22 cellular contexts compared by ENCODE assay signal in genomic region chr9:79944991-79945390, GRCh38.
DNase-seq lines count a peak whose midpoint lies in the region; ATAC-seq and TF ChIP-seq lines count a peak whose summit lies in the region.
"Had no signal": no experiment of that assay in that cellular context is flagged by ENCODE, and none has a peak within 500 bp of the region (broad histone marks: within the 10 kb centered on the region; RNA-seq: fewer than 3 reads in every experiment).

No MANE protein-coding gene starts in this region.

- peaks cover 0 to 2% (median 2%) of the 10 kb centered on the region in 3 donors for H3K27me3 Mint-ChIP-seq in immature natural killer cell (ENCODE audit: low read depth in 3 of 3)
- no peaks in the 10 kb centered on the region for H3K27me3 Mint-ChIP-seq in stimulated activated naive B cell treated with anti-CD40 and anti-IgM and Interleukin-4, amounts not matched to agents 10 μg/mL and 1 μg/mL and 100 μg/mL, for 72 hours
- H3K27me3 Mint-ChIP-seq in mesothelial cell of epicardium (ENCODE audit: low read depth) = peaks cover 1% of the 10 kb centered on the region

- TF ChIP-seq CTCF in Loucy (conservative IDR thresholded peaks at IDR 0.05; ENCODE audit: low read length) (peak; percentile 50), mesothelial cell of epicardium (IDR thresholded peaks at IDR 0.05; ENCODE audit: unreplicated experiment) (no peak)

- H3K79me2 ChIP-seq in Loucy (ENCODE audit: insufficient read depth, low read length) = no peaks in the 10 kb centered on the region
- H3K79me2 ChIP-seq: parathyroid adenoma had no signal

- no peak overlapping the region for H3K4me2 ChIP-seq in Loucy (ENCODE audit: low read depth, low read length, poor library complexity, severe bottlenecking)

- no peak overlapping the region for H3K9ac ChIP-seq in Loucy (ENCODE audit: low read depth, low read length, poor library complexity, severe bottlenecking)
- H3K9ac ChIP-seq: parathyroid adenoma had no signal

- DNase-seq in DMS53 (lab: John Stamatoyannopoulos, UW) (peak; percentile 3), DMS53 treated with DMSO at 0.1 percent for 48 hours (lab: John Stamatoyannopoulos, UW; ENCODE audit: unreplicated experiment) (no peak), immature natural killer cell (peak in 2 of 3 donors; percentile 24 to 29), GDM1 (lab: John Stamatoyannopoulos, UW) (no peak), mesothelial cell of epicardium (ENCODE audit: low spot score in 2 of 2, unreplicated experiment in 2 of 2) (no peak), HAP-1 (ENCODE audit: low spot score in 2 of 2) (no peak)
- no peak for DNase-seq in stimulated activated naive B cell treated with anti-CD40 and anti-IgM and Interleukin-4, amounts not matched to agents 10 μg/mL and 1 μg/mL and 100 μg/mL, for 72 hours
- DNase-seq: activated CD4-positive, alpha-beta T cell treated with anti-CD3 and anti-CD28 coated beads for 48 hours; activated gamma-delta T cell; activated T-cell treated with anti-CD3 and anti-CD28 coated beads, Interleukin-2, amount 50 U/mL, for 1 hour; DMS153; islet precursor cell; left ventricle myocardium superior; NCI-H146; stimulated activated CD4-positive, alpha-beta T cell treated with anti-CD3 and anti-CD28 coated beads, Interleukin-12 subunit alpha, Interleukin-12 subunit beta, amount 100 ng/mL, for 4 hours; stimulated activated CD4-positive, alpha-beta T cell treated with anti-CD3 and anti-CD28 coated beads, Interleukin-4, amount 100 ng/mL, for 1 hour; testis had no signal

- no peak overlapping the region for H2AFZ ChIP-seq in Loucy (ENCODE audit: low read length)
- H2AFZ ChIP-seq: parathyroid adenoma had no signal

- H3F3A ChIP-seq in Loucy (ENCODE audit: low read depth) = no peaks in the 10 kb centered on the region

- H4K20me1 ChIP-seq in Loucy (ENCODE audit: insufficient read depth, low read length, poor library complexity, severe bottlenecking) = no peaks in the 10 kb centered on the region

- no peaks in the 10 kb centered on the region for H3K4me1 Mint-ChIP-seq in immature natural killer cell
- peaks cover 8 to 12% of the 10 kb centered on the region in 2 donors for H3K4me1 Mint-ChIP-seq in stimulated activated naive B cell treated with anti-CD40 and anti-IgM and Interleukin-4, amounts not matched to agents 10 μg/mL and 1 μg/mL and 100 μg/mL, for 72 hours
- no peaks in the 10 kb centered on the region for H3K4me1 Mint-ChIP-seq in mesothelial cell of epicardium
- H3K4me1 Mint-ChIP-seq: neural crest cell had no signal

- in situ Hi-C loops in HAP-1 (cut with MboI; ENCODE audit: low sequenced_read_pairs) = loop anchor here (25.0 kb wide), 1 partner anchor 92 kb away; no protein-coding TSS in a partner anchor

- H3K27ac Mint-ChIP-seq in immature natural killer cell (no peak overlapping the region), mesothelial cell of epicardium (no peak overlapping the region)
- H3K27ac Mint-ChIP-seq in stimulated activated naive B cell treated with anti-CD40 and anti-IgM and Interleukin-4, amounts not matched to agents 10 μg/mL and 1 μg/mL and 100 μg/mL, for 72 hours = no peak overlapping the region
- H3K27ac Mint-ChIP-seq: brain had no signal

- H3K9me3 Mint-ChIP-seq in immature natural killer cell = no peaks in the 10 kb centered on the region
- peaks cover 3 to 5% of the 10 kb centered on the region in 2 donors for H3K9me3 Mint-ChIP-seq in stimulated activated naive B cell treated with anti-CD40 and anti-IgM and Interleukin-4, amounts not matched to agents 10 μg/mL and 1 μg/mL and 100 μg/mL, for 72 hours
- H3K9me3 Mint-ChIP-seq in mesothelial cell of epicardium = peaks cover 5% of the 10 kb centered on the region
- H3K9me3 Mint-ChIP-seq: neural crest cell had no signal

- H3K4me3 ChIP-seq in Loucy (ENCODE audit: low read length, poor library complexity, severe bottlenecking) (no peak overlapping the region), HAP-1 (no peak overlapping the region)
- H3K4me3 ChIP-seq: right atrium auricular region, testis had no signal

- H3K4me1 ChIP-seq in Loucy (ENCODE audit: insufficient read depth, low read length, poor library complexity, severe bottlenecking) (peaks cover 20% of the 10 kb centered on the region), HAP-1 (peaks cover 5% of the 10 kb centered on the region; the same call in 1 of the 2 replicates)
- H3K4me1 ChIP-seq: right atrium auricular region, testis had no signal

- H3K4me3 Mint-ChIP-seq in immature natural killer cell = no peak overlapping the region
- H3K4me3 Mint-ChIP-seq in stimulated activated naive B cell treated with anti-CD40 and anti-IgM and Interleukin-4, amounts not matched to agents 10 μg/mL and 1 μg/mL and 100 μg/mL, for 72 hours = no peak overlapping the region
- H3K4me3 Mint-ChIP-seq in mesothelial cell of epicardium = no peak overlapping the region
- H3K4me3 Mint-ChIP-seq: brain, neural crest cell had no signal

- H3K9me3 ChIP-seq in Loucy (ENCODE audit: insufficient read depth, low read depth, low read length) (no peaks in the 10 kb centered on the region), HAP-1 (no peaks in the 10 kb centered on the region)
- H3K9me3 ChIP-seq: right atrium auricular region, testis had no signal

- H3K9me2 ChIP-seq in Loucy (replicated peaks; ENCODE audit: low read depth, low read length) = no peaks in the 10 kb centered on the region

- peak; percentile 64 to 70 for ATAC-seq in stimulated activated naive B cell treated with anti-CD40 and anti-IgM and Interleukin-4, amounts not matched to agents 10 μg/mL and 1 μg/mL and 100 μg/mL, for 72 hours (replicated peaks)
- ATAC-seq: left ventricle myocardium superior had no signal

- H3K36me3 ChIP-seq in Loucy (ENCODE audit: insufficient read depth, low read length) (no peaks in the 10 kb centered on the region), HAP-1 (replicated peaks) (no peaks in the 10 kb centered on the region)
- H3K36me3 ChIP-seq: right atrium auricular region had no signal

- no peaks in the 10 kb centered on the region for H3K27me3 ChIP-seq in Loucy (ENCODE audit: insufficient read depth, low read length, poor library complexity, severe bottlenecking)
- no peaks in the 10 kb centered on the region for H3K27me3 ChIP-seq in HAP-1 (ENCODE audit: low read depth)
- H3K27me3 ChIP-seq: right atrium auricular region, testis had no signal

- H3K36me3 Mint-ChIP-seq in immature natural killer cell (no peaks in the 10 kb centered on the region), mesothelial cell of epicardium (no peaks in the 10 kb centered on the region)
- no peaks in the 10 kb centered on the region for H3K36me3 Mint-ChIP-seq in stimulated activated naive B cell treated with anti-CD40 and anti-IgM and Interleukin-4, amounts not matched to agents 10 μg/mL and 1 μg/mL and 100 μg/mL, for 72 hours
- H3K36me3 Mint-ChIP-seq: brain had no signal

Comparison
In these comparisons a context has a peak if more than half of its experiments do, and no peak if none do; other contexts are left out.
1. DNase-seq: peak in DMS53 (single experiment) and immature natural killer cell (2 of 3); none in DMS53 treated with DMSO at 0.1 percent for 48 hours (single experiment), stimulated activated naive B cell treated with anti-CD40 and anti-IgM and Interleukin-4, amounts not matched to agents 10 μg/mL and 1 μg/mL and 100 μg/mL, for 72 hours (single experiment), GDM1 (single experiment), mesothelial cell of epicardium (0 of 2) and HAP-1 (0 of 2).